Comparison of ENCODE assay signal across 8 cellular contexts in the genomic region with DNA sequence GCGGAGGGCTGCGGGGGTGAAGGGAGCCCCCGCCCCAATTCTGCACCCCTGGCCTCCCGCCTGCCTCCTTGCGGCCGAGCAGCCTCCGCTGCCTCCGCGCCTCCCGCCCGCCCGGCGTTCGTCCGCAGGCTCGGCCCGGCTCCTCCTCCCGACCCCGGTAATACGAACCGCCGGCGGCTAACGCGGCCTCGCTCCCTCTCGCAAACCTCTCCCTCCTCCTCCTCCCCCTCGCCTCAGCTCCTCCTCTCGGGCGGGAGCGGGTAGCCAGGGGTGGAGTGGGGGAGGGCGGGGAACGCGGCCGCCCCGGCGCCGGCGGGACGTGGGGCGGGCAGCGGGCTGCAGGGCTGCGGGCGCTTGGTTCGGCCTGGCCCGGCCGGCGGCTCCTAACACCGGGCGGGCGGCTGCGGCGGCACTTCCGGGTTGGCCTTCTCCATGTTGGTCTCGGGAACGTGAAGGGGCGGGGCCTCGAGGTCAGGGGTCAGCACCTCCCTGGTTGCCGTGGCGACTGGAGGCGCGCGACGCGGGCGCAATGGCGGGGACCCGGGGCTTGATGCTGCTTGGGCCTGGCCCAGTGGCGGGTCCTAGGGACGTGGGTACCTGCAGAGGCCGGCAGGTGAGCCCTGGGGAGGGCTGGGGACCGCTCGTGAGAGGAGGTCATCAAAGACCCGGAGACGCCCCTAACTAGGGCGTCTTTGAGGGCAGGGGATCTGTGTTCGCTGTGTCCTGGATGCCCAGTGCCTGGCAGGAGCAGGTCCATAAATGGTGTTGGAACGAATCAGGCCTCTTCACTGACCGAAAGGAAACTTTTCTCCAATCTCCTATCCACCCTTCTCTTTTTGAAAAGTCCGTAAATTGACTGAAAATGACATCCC. TPM values are rescaled to one million over a fixed set of nuclear protein-coding genes. Genes with fewer than 3 reads are reported as not detected.
DNase-seq lines count a peak whose midpoint lies in the region; ATAC-seq and TF ChIP-seq lines count a peak whose summit lies in the region.

A gene with protein sequence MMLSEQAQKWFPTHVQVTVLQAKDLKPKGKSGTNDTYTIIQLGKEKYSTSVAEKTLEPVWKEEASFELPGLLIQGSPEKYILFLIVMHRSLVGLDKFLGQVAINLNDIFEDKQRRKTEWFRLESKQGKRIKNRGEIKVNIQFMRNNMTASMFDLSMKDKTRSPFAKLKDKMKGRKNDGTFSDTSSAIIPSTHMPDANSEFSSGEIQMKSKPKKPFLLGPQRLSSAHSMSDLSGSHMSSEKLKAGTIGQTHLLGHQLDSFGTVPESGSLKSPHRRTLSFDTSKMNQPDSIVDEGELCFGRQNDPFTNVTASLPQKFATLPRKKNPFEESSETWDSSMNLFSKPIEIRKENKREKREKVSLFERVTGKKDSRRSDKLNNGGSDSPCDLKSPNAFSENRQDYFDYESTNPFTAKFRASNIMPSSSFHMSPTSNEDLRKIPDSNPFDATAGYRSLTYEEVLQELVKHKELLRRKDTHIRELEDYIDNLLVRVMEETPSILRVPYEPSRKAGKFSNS (minus strand): TSS at position 451 of the 872 bp plus-strand sequence. CDS start 778 bp downstream, outside the sequence.

- H3K9me3 Mint-ChIP-seq in Caco-2 (ENCODE audit: unreplicated experiment) (no peaks in the 10 kb centered on the region), endodermal cell (no peaks in the 10 kb centered on the region), mesothelial cell of epicardium (no peaks in the 10 kb centered on the region)

- peak; percentile 96 to 98 for DNase-seq in Caco-2
- DNase-seq in HS-27A (ENCODE audit: low read depth): peak; percentile 34
- peak; percentile 48 for DNase-seq in NK-92 (lab: John Stamatoyannopoulos, UW; ENCODE audit: unreplicated experiment)
- peak; percentile 73 for DNase-seq in activated CD8-positive, alpha-beta memory T cell treated with anti-CD3 and anti-CD28 coated beads, Interleukin-2, amount 50 U/mL, for 1 hour (ENCODE audit: extremely low read depth)
- DNase-seq in endodermal cell: peak; percentile 98
- DNase-seq in mesothelial cell of epicardium (ENCODE audit: low spot score in 2 of 2, unreplicated experiment in 2 of 2): peak; percentile 82 to 92
- peak; percentile 88 to 90 for DNase-seq in stimulated activated CD8-positive, alpha-beta memory T cell treated with anti-CD3 and anti-CD28 coated beads, Interleukin-15, amount 100 ng/mL, for 4 hours (ENCODE audit: low read depth in 2 of 2)

- intact Hi-C loops in Caco-2 (cut with micrococcal nuclease; ENCODE audit: unreplicated experiment): loop anchor here (1.0 to 5.0 kb wide), 5 partner anchors 16 to 196 kb away; no protein-coding TSS in a partner anchor

- H3K36me3 Mint-ChIP-seq in Caco-2 (ENCODE audit: insufficient read depth, unreplicated experiment) (peaks cover 5% of the 10 kb centered on the region), endodermal cell (ENCODE audit: low read depth) (no peaks in the 10 kb centered on the region), mesothelial cell of epicardium (no peaks in the 10 kb centered on the region)

- TF ChIP-seq CTCF in Caco-2 (IDR thresholded peaks at IDR 0.05; ENCODE audit: insufficient read depth in 1 of 2, low read depth in 1 of 2, low read length in 1 of 2, severe bottlenecking in 1 of 2, unreplicated experiment in 1 of 2) (peak in 1 of 2 experiments; percentile 12), endodermal cell (conservative IDR thresholded peaks at IDR 0.05) (peak; percentile 64), mesothelial cell of epicardium (IDR thresholded peaks at IDR 0.05; ENCODE audit: unreplicated experiment) (no peak)

- H3K4me1 Mint-ChIP-seq in Caco-2 (ENCODE audit: low read depth, unreplicated experiment) (peaks cover 7% of the 10 kb centered on the region), endodermal cell (peaks cover 17% of the 10 kb centered on the region), mesothelial cell of epicardium (peaks cover 36% of the 10 kb centered on the region)

- H3K36me3 ChIP-seq in Caco-2 (ENCODE audit: control insufficient read depth, insufficient read depth, low read length): no peaks in the 10 kb centered on the region
- no peaks in the 10 kb centered on the region for H3K36me3 ChIP-seq in endodermal cell (ENCODE audit: control insufficient read depth, insufficient read depth, low read length)

- H3K4me3 Mint-ChIP-seq in Caco-2 (ENCODE audit: unreplicated experiment) (peak within 1 kb of the TSS; percentile 77), endodermal cell (peak within 1 kb of the TSS; percentile 74), mesothelial cell of epicardium (peak within 1 kb of the TSS; percentile 88)

- H3K4me1 ChIP-seq in Caco-2 (0 out of 2 replicates have a peak, but pooled peaks cover 6% of the 10 kb centered on the region), endodermal cell (ENCODE audit: control insufficient read depth, insufficient read depth, low read length) (peaks cover 9% of the 10 kb centered on the region)

- peak; percentile 89 for ATAC-seq in GM19468 (IDR thresholded peaks at IDR 0.05; ENCODE audit: extremely low read depth, unreplicated experiment)

- H3K27me3 Mint-ChIP-seq in Caco-2 (ENCODE audit: insufficient read depth, unreplicated experiment) (no peaks in the 10 kb centered on the region), endodermal cell (ENCODE audit: insufficient read depth) (no peaks in the 10 kb centered on the region), mesothelial cell of epicardium (ENCODE audit: low read depth) (no peaks in the 10 kb centered on the region)

- CTCF ChIA-PET in Caco-2 (lab: Charles Lee): interaction anchor here (1.0 kb wide), 1 partner anchor 16 kb away, joined by 5 read pairs; no protein-coding TSS in a partner anchor

- TSS peak; percentile 64 for BruUV-seq in Caco-2 (replicated peaks; lab: Mats Ljungman, UMichigan)

- H3K27ac Mint-ChIP-seq in Caco-2 (ENCODE audit: unreplicated experiment) (peak within 1 kb of the TSS; percentile 81), endodermal cell (peak within 1 kb of the TSS; percentile 88), mesothelial cell of epicardium (peak within 1 kb of the TSS; percentile 95)

- 2 to 8% methylated on average over 4 to 76 of the region's 80 CpGs for WGBS in endodermal cell (ENCODE audit: insufficient coverage in 1 of 2, insufficient read length in 1 of 2), 2 experiments

- H3K27me3 ChIP-seq in Caco-2 (replicated peaks; ENCODE audit: control insufficient read depth, insufficient read depth, low read length): no peaks in the 10 kb centered on the region
- no peaks in the 10 kb centered on the region for H3K27me3 ChIP-seq in endodermal cell (ENCODE audit: control insufficient read depth, insufficient read depth, low read length, poor library complexity, severe bottlenecking)

- POLR2A ChIA-PET in Caco-2 (lab: Charles Lee): interaction anchor here (0.6 to 1.3 kb wide), 2 partner anchors 16 to 17 kb away, joined by 4 to 6 read pairs; no protein-coding TSS in a partner anchor

- H3K9me3 ChIP-seq in Caco-2: no peaks in the 10 kb centered on the region
- no peaks in the 10 kb centered on the region for H3K9me3 ChIP-seq in endodermal cell (ENCODE audit: control insufficient read depth, low read length)

- peak within 1 kb of the TSS; percentile 86 for H3K27ac ChIP-seq in endodermal cell (ENCODE audit: low read depth, low read length)

- H3K4me3 ChIP-seq in Caco-2 (ENCODE audit: low read depth, low read length): peak within 1 kb of the TSS; percentile 89
- peak within 1 kb of the TSS; percentile 87 for H3K4me3 ChIP-seq in endodermal cell (ENCODE audit: low read length)

- peak within 1 kb of the TSS; percentile 55 for H3K9ac ChIP-seq in endodermal cell (ENCODE audit: extremely low read depth, low read length, poor library complexity, severe bottlenecking)

RNA-seq across cellular contexts. Expression of the gene that starts here (rescaled TPM):
- total RNA-seq in Caco-2 (2022) (25.7 and 26.6 TPM in 2 replicates), endodermal cell (10 to 100 TPM; 21.9 TPM), mesothelial cell of epicardium (29.5 to 32.5 TPM (median 31.8 TPM) in 3 replicates)
- 13.7 TPM for polyA plus RNA-seq in endodermal cell (2013, experiment 1 of 2)
- 15.2 TPM for polyA plus RNA-seq in endodermal cell (2013, experiment 2 of 2)

Comparison
In these comparisons a context has a peak if more than half of its experiments do, and no peak if none do; other contexts are left out.
1. Peak in every context shown above with its lines: DNase-seq, ATAC-seq, H3K4me3 ChIP-seq and H3K27ac ChIP-seq.
2. DNase-seq: peak in every context shown above with its lines; median percentile 98 in endodermal cell; 97 in Caco-2; 89 in stimulated activated CD8-positive, alpha-beta memory T cell treated with anti-CD3 and anti-CD28 coated beads, Interleukin-15, amount 100 ng/mL, for 4 hours; 87 in mesothelial cell of epicardium; 73 in activated CD8-positive, alpha-beta memory T cell treated with anti-CD3 and anti-CD28 coated beads, Interleukin-2, amount 50 U/mL, for 1 hour; 48 in NK-92; 34 in HS-27A.